ENCODE assay signal across 9 cellular contexts in genomic region chr6:112282217-112282616, GRCh38. TPM values are rescaled to one million over a fixed set of nuclear protein-coding genes. Genes with fewer than 3 reads are reported as not detected.
DNase-seq lines count a peak whose midpoint lies in the region; ATAC-seq, FAIRE-seq and TF ChIP-seq lines count a peak whose summit lies in the region.
"Had no signal": no experiment of that assay in that cellular context is flagged by ENCODE, and none has a peak within 500 bp of the region (broad histone marks: within the 10 kb centered on the region; RNA-seq: fewer than 3 reads in every experiment).

No MANE protein-coding gene starts in this region.

- TF ChIP-seq CTCF in cardiac fibroblast (IDR thresholded peaks at IDR 0.05; ENCODE audit: low read depth, low read length) (peak; percentile 45), HepG2 (CRISPR knock-in tag; IDR thresholded peaks at IDR 0.05) (no peak)

- H3K27ac ChIP-seq in HepG2 (ENCODE audit: extremely low read length, insufficient read depth, low read length), result no peak overlapping the region

- no peaks in the 10 kb centered on the region for H3K36me3 ChIP-seq in HepG2 (replicated peaks in 1 of 2; ENCODE audit: control insufficient read depth in 1 of 2, insufficient read depth in 2 of 2, low read length in 2 of 2)

- no peak for TF ChIP-seq POLR2A in HepG2 (IDR thresholded peaks at IDR 0.05; ENCODE audit: insufficient read depth in 1 of 2, low read depth in 2 of 2, low read length in 2 of 2)

- no TSS peak for BruUV-seq in HepG2 (replicated peaks; lab: Mats Ljungman, UMichigan)

- CTCF ChIA-PET in HepG2 (lab: Yijun Ruan, JAX; ENCODE audit: low intra/inter-chr PET ratio, low total read pairs), result no interaction called here

- POLR2A ChIA-PET in HepG2 (lab: Yijun Ruan, JAX), result no interaction called here

- H3K27me3 ChIP-seq in HepG2 (ENCODE audit: control insufficient read depth in 1 of 2, insufficient read depth in 2 of 2, low read length in 2 of 2), result no peaks in the 10 kb centered on the region

- H3K9me3 ChIP-seq in HepG2 (ENCODE audit: low read length), result no peaks in the 10 kb centered on the region

- no peak for TF ChIP-seq RAD21 in HepG2 (CRISPR knock-in tag; IDR thresholded peaks at IDR 0.05)

- intact Hi-C loops in HepG2 (cut with micrococcal nuclease; ENCODE audit: unreplicated experiment), result no loop called here

- no peaks in the 10 kb centered on the region for H3K4me1 ChIP-seq in HepG2 (ENCODE audit: insufficient read depth, low read length)

- no peak for FAIRE-seq in HepG2 (lab: Jason Lieb, UNC)
- no peak for FAIRE-seq in urothelium cell line (lab: Jason Lieb, UNC)
- FAIRE-seq: A204.1 had no signal

- WGBS in HepG2 (ENCODE audit: low lambda C conversion rate), result 1% methylated on average over 4 of the region's 4 CpGs

- no peaks in the 10 kb centered on the region for H4K20me1 ChIP-seq in HepG2 (ENCODE audit: insufficient read depth, low read length)

- H3K9ac ChIP-seq in HepG2 (ENCODE audit: insufficient read depth, low read depth, low read length), result no peak overlapping the region

- TF ChIP-seq EP300 in HepG2 (IDR thresholded peaks at IDR 0.05; ENCODE audit: low read depth in 2 of 2, low read length in 2 of 2) (no peak), HepG2 (CRISPR knock-in tag; IDR thresholded peaks at IDR 0.05; ENCODE audit: borderline replicate concordance) (no peak)

- no peak overlapping the region for H2AFZ ChIP-seq in HepG2 (ENCODE audit: low read length)

- no peaks in the 10 kb centered on the region for H3K79me2 ChIP-seq in HepG2 (ENCODE audit: insufficient read depth, low read length)

- ATAC-seq in HepG2, result peak; percentile 43; the same call in 2 of the 3 replicates
- ATAC-seq in HG03159 (IDR thresholded peaks at IDR 0.05; ENCODE audit: unreplicated experiment), result no peak
- no peak for ATAC-seq in GM19397 (IDR thresholded peaks at IDR 0.05; ENCODE audit: unreplicated experiment)

- no peak overlapping the region for H3K4me2 ChIP-seq in HepG2 (ENCODE audit: low read depth, low read length)

- no peak overlapping the region for H3K4me3 ChIP-seq in cardiac fibroblast (replicated peaks in 1 of 2; ENCODE audit: low read depth in 2 of 2, low read length in 2 of 2)
- H3K4me3 ChIP-seq in HepG2 (replicated peaks in 1 of 3; ENCODE audit: insufficient read depth in 1 of 3, low read depth in 2 of 3, low read length in 3 of 3), result no peak overlapping the region

- in situ Hi-C loops in HepG2 (cut with HindIII; ENCODE audit: extremely low pct_ligation_motif_present, low pct_unique_long_range_greater_than_20kb), result no loop called here

- DNase-seq in NCI-H2196 (lab: John Stamatoyannopoulos, UW; ENCODE audit: unreplicated experiment), result peak; percentile 6
- no peak for DNase-seq in NCI-H2196 treated with DMSO at 0.1 percent for 48 hours (lab: John Stamatoyannopoulos, UW; ENCODE audit: unreplicated experiment)
- peak; percentile 84 to 86 for DNase-seq in cardiac fibroblast (ENCODE audit: low read depth in 2 of 2)
- DNase-seq in HepG2 (ENCODE audit: low spot score), result no peak
- peak; percentile 12 for DNase-seq in urothelium cell line (ENCODE audit: low spot score)
- DNase-seq in activated effector memory CD4-positive, alpha-beta T cell treated with Interleukin-2 at 50 U/mL for 16 hours, result no peak

TF ChIP-seq in HepG2, 621 proteins besides CTCF, POLR2A, EP300 and RAD21:
- TF ChIP-seq PHF20 (CRISPR knock-in tag; IDR thresholded peaks at IDR 0.05) (no peak), ZNF850 (CRISPR knock-in tag; conservative IDR thresholded peaks at IDR 0.05) (no peak), ZNF605 (CRISPR knock-in tag; IDR thresholded peaks at IDR 0.05) (no peak)
- TF ChIP-seq, protein P1, sequence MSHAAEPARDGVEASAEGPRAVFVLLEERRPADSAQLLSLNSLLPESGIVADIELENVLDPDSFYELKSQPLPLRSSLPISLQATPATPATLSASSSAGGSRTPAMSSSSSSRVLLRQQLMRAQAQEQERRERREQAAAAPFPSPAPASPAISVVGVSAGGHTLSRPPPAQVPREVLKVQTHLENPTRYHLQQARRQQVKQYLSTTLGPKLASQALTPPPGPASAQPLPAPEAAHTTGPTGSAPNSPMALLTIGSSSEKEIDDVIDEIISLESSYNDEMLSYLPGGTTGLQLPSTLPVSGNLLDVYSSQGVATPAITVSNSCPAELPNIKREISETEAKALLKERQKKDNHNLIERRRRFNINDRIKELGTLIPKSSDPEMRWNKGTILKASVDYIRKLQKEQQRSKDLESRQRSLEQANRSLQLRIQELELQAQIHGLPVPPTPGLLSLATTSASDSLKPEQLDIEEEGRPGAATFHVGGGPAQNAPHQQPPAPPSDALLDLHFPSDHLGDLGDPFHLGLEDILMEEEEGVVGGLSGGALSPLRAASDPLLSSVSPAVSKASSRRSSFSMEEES (CRISPR knock-in tag; IDR thresholded peaks at IDR 0.05), result no peak

RNA-seq across cellular contexts. Expression of gene LAMA4, which starts 27.9 kb away (rescaled TPM):
- total RNA-seq in HepG2 (2016; rRNA removed; fragmentation: Illumina TruSeq; extraction: Trizol), result not detected in 2 replicates
- total RNA-seq in HepG2 (2016; cell fraction: cytosol; rRNA removed; fragmentation: Illumina TruSeq; extraction: Trizol; ENCODE audit: low read depth), result not detected in 2 replicates
- not detected in 2 replicates for total RNA-seq in HepG2 (2016; cell fraction: insoluble cytoplasmic fraction; rRNA removed; fragmentation: Illumina TruSeq; extraction: Trizol)
- total RNA-seq in HepG2 (2016; cell fraction: membrane; rRNA removed; fragmentation: Illumina TruSeq; extraction: Trizol), result not detected in 2 replicates
- total RNA-seq in HepG2 (2016; cell fraction: nucleus; rRNA removed; fragmentation: Illumina TruSeq; extraction: Trizol), result not detected in 2 replicates
- not detected in 2 replicates for polyA plus RNA-seq in HepG2 (2011; rRNA removed)
- polyA plus RNA-seq in HepG2 (2011; cell fraction: cytosol; rRNA removed), result not detected in 2 replicates
- polyA plus RNA-seq in HepG2 (2011; cell fraction: nucleus; rRNA removed), result not detected in 2 replicates
- 0.05 TPM in 1 of 2 replicates, not detected in the other for polyA plus RNA-seq in HepG2 (2012)
- not detected in 2 replicates for polyA plus RNA-seq in HepG2 (2016; cell fraction: cytosol; fragmentation: Illumina TruSeq; extraction: Trizol; ENCODE audit: low read depth)
- polyA plus RNA-seq in HepG2 (2016; cell fraction: insoluble cytoplasmic fraction; fragmentation: Illumina TruSeq; extraction: Trizol; ENCODE audit: low read depth), result not detected in 2 replicates
- not detected in 2 replicates for polyA plus RNA-seq in HepG2 (2016; cell fraction: membrane; fragmentation: Illumina TruSeq; extraction: Trizol; ENCODE audit: low read depth)
- not detected in 2 replicates for polyA plus RNA-seq in HepG2 (2016; cell fraction: nucleus; fragmentation: Illumina TruSeq; extraction: Trizol; ENCODE audit: insufficient read depth, low read depth)
- 0.30 TPM in 1 of 2 replicates, not detected in the other for polyA minus RNA-seq in HepG2 (2011; rRNA and poly(A)+ RNA removed; ENCODE audit: low replicate concordance)
- polyA minus RNA-seq in HepG2 (2011; cell fraction: cytosol; rRNA and poly(A)+ RNA removed), result not detected in 2 replicates
- not detected in 2 replicates for polyA minus RNA-seq in HepG2 (2011; cell fraction: nucleus; rRNA and poly(A)+ RNA removed)

Comparison
In these comparisons a context has a peak if more than half of its experiments do, and no peak if none do; other contexts are left out.
1. DNase-seq: peak in NCI-H2196 (single experiment), cardiac fibroblast (2 of 2) and urothelium cell line (single experiment); none in NCI-H2196 treated with DMSO at 0.1 percent for 48 hours (single experiment), HepG2 (single experiment) and activated effector memory CD4-positive, alpha-beta T cell treated with Interleukin-2 at 50 U/mL for 16 hours (single experiment).